In genomic region chr9:112174965-112175795, GRCh38 we compare ENCODE assay signal across 1 cellular context.
TF ChIP-seq lines count a peak whose summit lies in the region.

Gene SUSD1, minus strand, starts transcription at chr9:112175297. Its CDS starts 62 bp downstream, at chr9:112175235.

TF ChIP-seq in GM12878, 131 proteins besides CTCF, POLR2A, EP300 and RAD21 (continued from another document):
- 0 out of 2 replicates have a peak, but pooled peaks have one; percentile 19 for TF ChIP-seq LARP7 (IDR thresholded peaks at IDR 0.05)
- no peak for TF ChIP-seq E2F8 (IDR thresholded peaks at IDR 0.05; ENCODE audit: low read depth, partially characterized antibody)
- TF ChIP-seq YBX1 (IDR thresholded peaks at IDR 0.05), result no peak
- TF ChIP-seq SMARCA5 (IDR thresholded peaks at IDR 0.05), result peak; percentile 45; the same call in 1 of the 2 replicates
- no peak for TF ChIP-seq NR2C2 (IDR thresholded peaks at IDR 0.05; ENCODE audit: borderline replicate concordance, control insufficient read depth, insufficient read length, low read depth)
- peak; percentile 69 for TF ChIP-seq IKZF1 (conservative IDR thresholded peaks at IDR 0.05)
